ENCODE assay signal across 13 cellular contexts in the genomic region with DNA sequence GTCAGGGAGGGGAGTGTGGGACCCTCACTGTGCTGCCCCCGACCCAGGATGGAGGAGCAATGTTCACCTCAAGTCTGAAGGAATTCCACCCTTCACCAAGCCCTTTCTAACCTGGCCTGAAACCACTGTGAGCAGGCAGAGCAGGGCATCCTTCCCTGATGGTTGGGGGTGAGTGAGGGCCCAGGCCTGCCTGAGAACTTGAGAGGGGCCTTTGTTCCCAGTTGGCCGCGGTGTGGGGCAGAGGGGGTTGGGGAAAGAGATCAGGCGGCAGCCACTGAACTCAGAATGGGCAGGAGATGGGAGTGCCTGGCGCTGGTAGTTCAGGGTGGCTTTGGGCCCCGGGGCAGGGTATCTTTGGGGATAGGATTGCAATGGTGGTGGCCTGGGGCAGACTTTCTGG.
DNase-seq lines count a peak whose midpoint lies in the region; ATAC-seq and TF ChIP-seq lines count a peak whose summit lies in the region.
"Had no signal": no experiment of that assay in that cellular context is flagged by ENCODE, and none has a peak within 500 bp of the region (broad histone marks: within the 10 kb centered on the region; RNA-seq: fewer than 3 reads in every experiment).

No MANE protein-coding gene starts in this region.

- intact Hi-C loops in left colon (cut with DNase I, micrococcal nuclease) = no loop called here

- H3K27me3 Mint-ChIP-seq in IgD-negative memory B cell (no peaks in the 10 kb centered on the region), brain (no peaks in the 10 kb centered on the region), HFFc6 (ENCODE audit: insufficient read depth) (no peaks in the 10 kb centered on the region; the same call in 1 of the 2 replicates)

- ATAC-seq in stimulated activated effector memory CD8-positive, alpha-beta T cell treated with anti-CD3 and anti-CD28 coated beads, Interleukin-12 subunit alpha, Interleukin-12 subunit beta, amount 100 ng/mL, for 72 hours = no peak
- no peak for ATAC-seq in left colon

- H3K4me3 Mint-ChIP-seq in IgD-negative memory B cell = peak overlapping the region in 1 of 4 donors; percentile 72
- peak overlapping the region in 1 of 5 experiments; percentile 30 for H3K4me3 Mint-ChIP-seq in brain
- H3K4me3 Mint-ChIP-seq in stimulated activated effector memory CD8-positive, alpha-beta T cell treated with anti-CD3 and anti-CD28 coated beads, Interleukin-12 subunit alpha, Interleukin-12 subunit beta, amount 100 ng/mL, for 72 hours = no peak overlapping the region
- H3K4me3 Mint-ChIP-seq in HFFc6 = no peak overlapping the region
- H3K4me3 Mint-ChIP-seq: activated naive CD4-positive, alpha-beta T cell treated with anti-CD3 and anti-CD28 coated beads for 36 hours had no signal

- DNase-seq in iPS-NIHi7 (ENCODE audit: extremely low spot score) (peak; percentile 42), HFFc6 (no peak), left colon (no peak), dermis blood vessel endothelial cell (no peak)
- DNase-seq in stimulated activated effector memory CD8-positive, alpha-beta T cell treated with anti-CD3 and anti-CD28 coated beads, Interleukin-12 subunit alpha, Interleukin-12 subunit beta, amount 100 ng/mL, for 72 hours (ENCODE audit: low spot score in 2 of 2) = no peak
- DNase-seq: activated naive CD4-positive, alpha-beta T cell treated with anti-CD3 and anti-CD28 coated beads for 36 hours; COR-L47; NCI-H1417; NCI-H446 treated with DMSO at 0.1 percent for 48 hours; stimulated activated CD4-positive, alpha-beta T cell treated with anti-CD3 and anti-CD28 coated beads, Interleukin-4, amount 100 ng/mL, for 4 hours; stimulated activated naive CD4-positive, alpha-beta T cell treated with Interleukin-2 at 50 U/mL for 16 hours had no signal

- H3K27ac Mint-ChIP-seq in IgD-negative memory B cell (peak overlapping the region in 2 of 3 donors; percentile 58 to 59), brain (peak overlapping the region; percentile 29 to 96 (median 70)), HFFc6 (no peak overlapping the region)
- H3K27ac Mint-ChIP-seq in stimulated activated effector memory CD8-positive, alpha-beta T cell treated with anti-CD3 and anti-CD28 coated beads, Interleukin-12 subunit alpha, Interleukin-12 subunit beta, amount 100 ng/mL, for 72 hours = peak overlapping the region; percentile 63
- H3K27ac Mint-ChIP-seq: activated naive CD4-positive, alpha-beta T cell treated with anti-CD3 and anti-CD28 coated beads for 36 hours had no signal

- H3K4me1 Mint-ChIP-seq in IgD-negative memory B cell (peaks cover 23 to 29% (median 28%) of the 10 kb centered on the region in 3 donors), brain (peaks cover 69% of the 10 kb centered on the region), HFFc6 (ENCODE audit: low read depth) (peaks cover 56% of the 10 kb centered on the region)
- H3K4me1 Mint-ChIP-seq in stimulated activated effector memory CD8-positive, alpha-beta T cell treated with anti-CD3 and anti-CD28 coated beads, Interleukin-12 subunit alpha, Interleukin-12 subunit beta, amount 100 ng/mL, for 72 hours = peaks cover 48% of the 10 kb centered on the region

- TF ChIP-seq CTCF in brain (conservative IDR thresholded peaks at IDR 0.05) = no peak
- TF ChIP-seq CTCF in HFFc6 (IDR thresholded peaks at IDR 0.05) = no peak

- H3K36me3 Mint-ChIP-seq in IgD-negative memory B cell (no peaks in the 10 kb centered on the region), brain (peaks cover 9% of the 10 kb centered on the region), HFFc6 (ENCODE audit: low read depth) (no peaks in the 10 kb centered on the region)
- H3K36me3 Mint-ChIP-seq in stimulated activated effector memory CD8-positive, alpha-beta T cell treated with anti-CD3 and anti-CD28 coated beads, Interleukin-12 subunit alpha, Interleukin-12 subunit beta, amount 100 ng/mL, for 72 hours = peaks cover 55% of the 10 kb centered on the region

- H3K9me3 Mint-ChIP-seq in IgD-negative memory B cell (no peaks in the 10 kb centered on the region), brain (no peaks in the 10 kb centered on the region), HFFc6 (no peaks in the 10 kb centered on the region)
- H3K9me3 Mint-ChIP-seq in stimulated activated effector memory CD8-positive, alpha-beta T cell treated with anti-CD3 and anti-CD28 coated beads, Interleukin-12 subunit alpha, Interleukin-12 subunit beta, amount 100 ng/mL, for 72 hours = no peaks in the 10 kb centered on the region
- H3K9me3 Mint-ChIP-seq: activated naive CD4-positive, alpha-beta T cell treated with anti-CD3 and anti-CD28 coated beads for 36 hours had no signal
